14 cellular contexts compared by ENCODE assay signal in the genomic region with DNA sequence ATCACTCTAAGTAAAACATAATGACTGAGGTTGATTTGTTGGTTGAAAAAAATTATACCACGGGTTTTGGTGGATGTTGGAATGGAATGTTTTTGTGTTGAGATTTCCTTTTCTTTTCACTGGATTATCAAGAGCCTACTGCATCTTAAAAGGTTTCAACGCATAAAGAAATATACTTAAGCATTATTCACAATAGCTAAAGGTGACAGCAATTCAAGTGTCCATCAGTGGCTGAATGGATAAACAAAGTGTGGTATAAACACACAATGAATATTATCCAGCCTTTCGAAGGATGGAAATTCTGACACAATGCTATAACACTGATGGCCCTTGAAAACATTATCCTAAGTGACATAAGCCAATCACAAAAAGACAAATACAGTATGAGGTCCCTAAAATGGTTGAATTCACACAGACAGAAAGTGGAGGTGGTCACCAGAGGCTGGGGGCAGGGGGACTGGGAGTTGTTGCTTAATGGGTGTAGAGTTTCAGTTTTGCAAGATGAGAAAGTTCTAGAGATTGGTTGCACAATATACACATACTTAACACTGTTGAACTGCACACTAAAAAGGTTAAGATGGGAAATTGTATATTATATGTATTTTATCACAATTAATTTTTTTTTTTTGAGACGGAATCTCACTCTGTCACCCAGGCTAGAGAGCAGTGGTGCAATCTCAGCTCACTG.
DNase-seq lines count a peak whose midpoint lies in the region; ATAC-seq and TF ChIP-seq lines count a peak whose summit lies in the region.
"Had no signal": no experiment of that assay in that cellular context is flagged by ENCODE, and none has a peak within 500 bp of the region (broad histone marks: within the 10 kb centered on the region; RNA-seq: fewer than 3 reads in every experiment).

No MANE protein-coding gene starts in this region.

- H3K27ac ChIP-seq in cardiac muscle cell (peak overlapping the region; percentile 34), coronary artery (peak overlapping the region; percentile 72 to 87), muscle layer of duodenum (ENCODE audit: low read length) (peak overlapping the region; percentile 40), uterus (peak overlapping the region; percentile 44 to 53)

- H3K9me3 ChIP-seq in cardiac muscle cell (ENCODE audit: low read depth) (no peaks in the 10 kb centered on the region), muscle layer of duodenum (ENCODE audit: control insufficient read depth in 1 of 2, low read length in 2 of 2) (no peaks in the 10 kb centered on the region), uterus (no peaks in the 10 kb centered on the region)
- H3K9me3 ChIP-seq: right lobe of liver had no signal

- TF ChIP-seq POLR2A in uterus (IDR thresholded peaks at IDR 0.05), result no peak

- H3K4me1 ChIP-seq in cardiac muscle cell (ENCODE audit: low read depth) (no peaks in the 10 kb centered on the region), muscle layer of duodenum (ENCODE audit: control insufficient read depth in 1 of 2, insufficient read depth in 2 of 2, low read length in 2 of 2) (no peaks in the 10 kb centered on the region), uterus (no peaks in the 10 kb centered on the region)
- H3K4me1 ChIP-seq: right lobe of liver had no signal

- intact Hi-C loops in Right ventricle myocardium superior (cut with DNase I), result no loop called here
- intact Hi-C loops in uterus (cut with DNase I; ENCODE audit: low total_unique reads), result no loop called here

- H3K36me3 ChIP-seq in cardiac muscle cell (peaks cover 85% of the 10 kb centered on the region), muscle layer of duodenum (ENCODE audit: control insufficient read depth in 1 of 2, insufficient read depth in 2 of 2, low read length in 2 of 2) (peaks cover 32 to 34% of the 10 kb centered on the region in 2 donors), uterus (no peaks in the 10 kb centered on the region)

- DNase-seq in cardiac muscle cell (ENCODE audit: low read depth in 1 of 2, low spot score in 1 of 2), result peak in 1 of 2 donors; percentile 66
- no peak for DNase-seq in Right ventricle myocardium superior
- no peak for DNase-seq in coronary artery (ENCODE audit: low spot score)
- no peak for DNase-seq in uterus
- no peak for DNase-seq in activated CD4-positive, alpha-beta T cell treated with anti-CD3 and anti-CD28 coated beads, Interleukin-2, amount 50 U/mL, for 1 hour
- DNase-seq in middle frontal gyrus (ENCODE audit: extremely low spot score, low spot score), result no peak
- DNase-seq: ACHN; activated CD4-positive, CD25-positive, alpha-beta regulatory T cell treated with anti-CD3 and anti-CD28 coated beads, Interleukin-2, amount 50 U/mL, for 72 hours; naive thymus-derived CD8-positive, alpha-beta T cell; NCI-H2107; right lobe of liver had no signal

- H3K4me3 ChIP-seq in cardiac muscle cell (no peak overlapping the region), coronary artery (peak overlapping the region; percentile 3), muscle layer of duodenum (ENCODE audit: low read depth in 1 of 2, low read length in 2 of 2) (no peak overlapping the region), uterus (no peak overlapping the region)
- H3K4me3 ChIP-seq: right lobe of liver had no signal

- TF ChIP-seq CTCF in cardiac muscle cell (IDR thresholded peaks at IDR 0.05; ENCODE audit: low read depth, low read length) (no peak), coronary artery (IDR thresholded peaks at IDR 0.05) (no peak), uterus (IDR thresholded peaks at IDR 0.05) (no peak)

- ATAC-seq in Right ventricle myocardium superior (ENCODE audit: poor library complexity) (no peak), HG03442 (IDR thresholded peaks at IDR 0.05; ENCODE audit: unreplicated experiment) (no peak)
- ATAC-seq: HCT116 had no signal

- no peaks in the 10 kb centered on the region for H3K27me3 ChIP-seq in cardiac muscle cell
- H3K27me3 ChIP-seq in muscle layer of duodenum (ENCODE audit: low read depth, low read length), result no peaks in the 10 kb centered on the region
- no peaks in the 10 kb centered on the region for H3K27me3 ChIP-seq in uterus
- H3K27me3 ChIP-seq: right lobe of liver had no signal
